Comparison of ENCODE assay signal across 16 cellular contexts in the genomic region with DNA sequence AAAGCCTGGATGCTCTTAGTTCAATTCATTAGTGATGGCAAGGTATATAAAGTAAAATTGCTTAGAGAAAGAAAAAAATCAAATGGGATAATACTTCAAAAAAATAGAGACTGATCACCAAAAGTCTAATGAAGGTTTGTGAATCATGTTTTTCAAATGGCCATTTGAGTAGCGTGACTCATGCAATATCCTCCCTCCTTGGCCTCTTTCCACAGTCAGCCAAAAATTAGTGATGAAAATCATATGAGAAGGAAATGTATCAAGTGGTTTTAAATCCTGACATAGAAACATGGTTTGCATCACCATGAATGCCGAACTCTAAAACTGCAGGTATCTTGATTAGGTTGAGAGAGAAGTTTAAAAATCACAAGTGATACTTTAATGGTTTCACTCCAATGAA. TPM values are rescaled to one million over a fixed set of nuclear protein-coding genes. Genes with fewer than 3 reads are reported as not detected.
DNase-seq lines count a peak whose midpoint lies in the region; ATAC-seq and TF ChIP-seq lines count a peak whose summit lies in the region.
"Had no signal": no experiment of that assay in that cellular context is flagged by ENCODE, and none has a peak within 500 bp of the region (broad histone marks: within the 10 kb centered on the region; RNA-seq: fewer than 3 reads in every experiment).

No MANE protein-coding gene starts in this region.

- no peaks in the 10 kb centered on the region for H4K20me1 ChIP-seq in GM23248 (ENCODE audit: insufficient read depth)

- no peaks in the 10 kb centered on the region for H3K79me2 ChIP-seq in GM23248 (ENCODE audit: insufficient read depth)

- no peaks in the 10 kb centered on the region for H3K9me3 ChIP-seq in GM23248 (ENCODE audit: low read depth)
- H3K9me3 ChIP-seq in left ventricle myocardium inferior (replicated peaks), result peaks cover 1% of the 10 kb centered on the region
- H3K9me3 ChIP-seq: tibial artery had no signal

- in situ Hi-C loops in GM23248 (cut with MboI), result no loop called here

- H3F3A ChIP-seq in GM23248 (ENCODE audit: insufficient read depth), result no peaks in the 10 kb centered on the region

- H3K4me1 ChIP-seq in GM23248 (ENCODE audit: insufficient read depth), result peaks cover 3% of the 10 kb centered on the region; the same call in 1 of the 2 replicates
- peaks cover 26% of the 10 kb centered on the region for H3K4me1 ChIP-seq in left ventricle myocardium inferior

- intact Hi-C loops in left ventricle myocardium superior (cut with micrococcal nuclease) (no loop called here), left ventricle myocardium inferior (cut with micrococcal nuclease) (no loop called here)

- TF ChIP-seq CTCF in left ventricle myocardium inferior (IDR thresholded peaks at IDR 0.05; ENCODE audit: borderline replicate concordance), result no peak

- peak; percentile 21 for DNase-seq in AG08395 (ENCODE audit: low spot score)
- DNase-seq in GM23248, result peak; percentile 81
- DNase-seq in astrocyte of the hippocampus (ENCODE audit: low read depth, low spot score), result peak; percentile 30
- peak; percentile 53 for DNase-seq in iris pigment epithelial cell (ENCODE audit: low read depth)
- no peak for DNase-seq in ureter (ENCODE audit: low spot score)
- no peak for DNase-seq in left ventricle myocardium superior
- DNase-seq in left ventricle myocardium inferior, result no peak
- no peak for DNase-seq in activated effector memory CD4-positive, alpha-beta T cell treated with anti-CD3 and anti-CD28 coated beads, Interleukin-2, amount 50 U/mL, for 16 hours
- DNase-seq: activated CD4-positive, alpha-beta memory T cell treated with anti-CD3 and anti-CD28 coated beads for 36 hours; activated naive CD4-positive, alpha-beta T cell treated with anti-CD3 and anti-CD28 coated beads, Interleukin-2, amount 50 U/mL, for 16 hours; effector CD8-positive, alpha-beta T cell; NCI-H2029 treated with DMSO at 0.1 percent for 48 hours; T-helper 2 cell; tibial artery had no signal

- H3K4me2 ChIP-seq in GM23248 (ENCODE audit: unreplicated experiment), result no peak overlapping the region
- H3K4me2 ChIP-seq: BLaER1 treated with 17β-estradiol and CSF1 and Interleukin-3, amounts not matched to agents 10 nM and 100 nM had no signal

- H3K27ac ChIP-seq in GM23248, result no peak overlapping the region
- no peak overlapping the region for H3K27ac ChIP-seq in left ventricle myocardium inferior (replicated peaks)
- H3K27ac ChIP-seq: BLaER1 treated with 17β-estradiol and CSF1 and Interleukin-3, amounts not matched to agents 10 nM and 100 nM had no signal

- H3K9ac ChIP-seq in GM23248, result no peak overlapping the region
- H3K9ac ChIP-seq: BLaER1 treated with 17β-estradiol and CSF1 and Interleukin-3, amounts not matched to agents 10 nM and 100 nM had no signal

- peaks cover 19% of the 10 kb centered on the region for H3K27me3 ChIP-seq in GM23248 (replicated peaks; ENCODE audit: insufficient read depth)
- H3K27me3 ChIP-seq in left ventricle myocardium inferior (ENCODE audit: low read depth), result peaks cover 6% of the 10 kb centered on the region
- H3K27me3 ChIP-seq: tibial artery had no signal

- H2AFZ ChIP-seq in GM23248, result no peak overlapping the region

- H3K4me3 ChIP-seq in GM23248 (no peak overlapping the region), left ventricle myocardium inferior (no peak overlapping the region)
- H3K4me3 ChIP-seq: BLaER1 treated with 17β-estradiol and CSF1 and Interleukin-3, amounts not matched to agents 10 nM and 100 nM had no signal

- ATAC-seq in left ventricle myocardium superior, result no peak

- no peaks in the 10 kb centered on the region for H3K9me2 ChIP-seq in GM23248 (ENCODE audit: insufficient read depth)

- 2% methylated on average over 2 of the region's 2 CpGs for WGBS in GM23248 (ENCODE audit: low coverage in 1 of 2, low lambda C conversion rate in 2 of 2, missing lambda C conversion rate in 2 of 2), 2 experiments

- H3K36me3 ChIP-seq in GM23248 (ENCODE audit: low read depth) (no peaks in the 10 kb centered on the region), left ventricle myocardium inferior (no peaks in the 10 kb centered on the region)
- H3K36me3 ChIP-seq: BLaER1 treated with 17β-estradiol and CSF1 and Interleukin-3, amounts not matched to agents 10 nM and 100 nM; tibial artery had no signal

RNA-seq across cellular contexts. Expression of a gene that starts 1.2 kb away (rescaled TPM):
- total RNA-seq in GM23248 (2014; rRNA removed; shearing (Covaris generic)), result not detected in 2 replicates
- polyA plus RNA-seq in GM23248 (2016; fragmentation: Nextera tagmentation; extraction: Ambion mirVana), result not detected in 2 replicates
- total RNA-seq in ureter, result 1.7 TPM
- total RNA-seq in left ventricle myocardium superior, result 1.4 TPM
- total RNA-seq in left ventricle myocardium inferior, result 1.9 TPM
- total RNA-seq: H1 had no signal
- polyA plus RNA-seq: H1 had no signal

Comparison
In these comparisons a context has a peak if more than half of its experiments do, and no peak if none do; other contexts are left out.
1. DNase-seq: peak in AG08395 (single experiment), GM23248 (single experiment), astrocyte of the hippocampus (single experiment) and iris pigment epithelial cell (single experiment); none in ureter (single experiment), left ventricle myocardium superior (single experiment), left ventricle myocardium inferior (single experiment) and activated effector memory CD4-positive, alpha-beta T cell treated with anti-CD3 and anti-CD28 coated beads, Interleukin-2, amount 50 U/mL, for 16 hours (single experiment).